16 cellular contexts compared by ENCODE assay signal in genomic region chr4:121728798-121729226, GRCh38. TPM values are rescaled to one million over a fixed set of nuclear protein-coding genes. Genes with fewer than 3 reads are reported as not detected.
DNase-seq lines count a peak whose midpoint lies in the region; ATAC-seq and TF ChIP-seq lines count a peak whose summit lies in the region.
"Had no signal": no experiment of that assay in that cellular context is flagged by ENCODE, and none has a peak within 500 bp of the region (broad histone marks: within the 10 kb centered on the region; RNA-seq: fewer than 3 reads in every experiment).

No MANE protein-coding gene starts in this region.

- intact Hi-C loops in Calu3 (cut with micrococcal nuclease; ENCODE audit: unreplicated experiment), result loop anchor here (5.0 kb wide), 1 partner anchor 72 kb away; no protein-coding TSS in a partner anchor

- no peaks in the 10 kb centered on the region for H3K4me1 ChIP-seq in hepatocyte (ENCODE audit: insufficient read depth)

- H3K27ac Mint-ChIP-seq in chondrocyte (ENCODE audit: unreplicated experiment), result peak overlapping the region; percentile 4
- no peak overlapping the region for H3K27ac Mint-ChIP-seq in Calu3 (ENCODE audit: unreplicated experiment)
- H3K27ac Mint-ChIP-seq: activated CD8-positive, alpha-beta T cell treated with anti-CD3 and anti-CD28 coated beads, Interleukin-2, amount 10 ng/mL, durations not matched to agents 7 days and 5 days; H9; stimulated activated naive B cell treated with anti-CD40 and anti-IgM and Interleukin-4, amounts not matched to agents 10 μg/mL and 1 μg/mL and 100 μg/mL, for 72 hours had no signal

- no peaks in the 10 kb centered on the region for H4K20me1 ChIP-seq in hepatocyte (ENCODE audit: insufficient read depth, poor library complexity, severe bottlenecking)

- ATAC-seq in HG03442 (IDR thresholded peaks at IDR 0.05; ENCODE audit: unreplicated experiment), result no peak
- ATAC-seq: activated CD8-positive, alpha-beta T cell treated with anti-CD3 and anti-CD28 coated beads, Interleukin-2, amount 10 ng/mL, durations not matched to agents 7 days and 5 days; stimulated activated naive B cell treated with anti-CD40 and anti-IgM and Interleukin-4, amounts not matched to agents 10 μg/mL and 1 μg/mL and 100 μg/mL, for 72 hours had no signal

- no peak overlapping the region for H3K27ac ChIP-seq in hepatocyte

- H3K27me3 ChIP-seq in hepatocyte, result no peaks in the 10 kb centered on the region

- no peak overlapping the region for H2AFZ ChIP-seq in hepatocyte

- no peaks in the 10 kb centered on the region for H3K27me3 Mint-ChIP-seq in chondrocyte (ENCODE audit: low read depth)
- H3K27me3 Mint-ChIP-seq in Calu3 (ENCODE audit: unreplicated experiment), result no peaks in the 10 kb centered on the region

- no peaks in the 10 kb centered on the region for H3K79me2 ChIP-seq in hepatocyte

- CTCF ChIA-PET in Calu3 (lab: Charles Lee), result no interaction called here

- no peak overlapping the region for H3K4me3 Mint-ChIP-seq in chondrocyte (ENCODE audit: unreplicated experiment)
- no peak overlapping the region for H3K4me3 Mint-ChIP-seq in Calu3 (ENCODE audit: low read depth, unreplicated experiment)
- H3K4me3 Mint-ChIP-seq: activated CD8-positive, alpha-beta T cell treated with anti-CD3 and anti-CD28 coated beads, Interleukin-2, amount 10 ng/mL, durations not matched to agents 7 days and 5 days; H9; stimulated activated naive B cell treated with anti-CD40 and anti-IgM and Interleukin-4, amounts not matched to agents 10 μg/mL and 1 μg/mL and 100 μg/mL, for 72 hours had no signal

- H3K4me1 Mint-ChIP-seq in chondrocyte (ENCODE audit: low read depth), result peaks cover 25% of the 10 kb centered on the region
- peaks cover 8% of the 10 kb centered on the region for H3K4me1 Mint-ChIP-seq in Calu3 (ENCODE audit: low read depth, unreplicated experiment)
- H3K4me1 Mint-ChIP-seq: stimulated activated naive B cell treated with anti-CD40 and anti-IgM and Interleukin-4, amounts not matched to agents 10 μg/mL and 1 μg/mL and 100 μg/mL, for 72 hours had no signal

- 76% methylated on average over 3 of the region's 3 CpGs for WGBS in hepatocyte (ENCODE audit: low lambda C conversion rate, missing lambda C conversion rate)

- H3K36me3 Mint-ChIP-seq in chondrocyte (ENCODE audit: low read depth), result no peaks in the 10 kb centered on the region
- no peaks in the 10 kb centered on the region for H3K36me3 Mint-ChIP-seq in Calu3 (ENCODE audit: insufficient read depth, unreplicated experiment)
- H3K36me3 Mint-ChIP-seq: stimulated activated naive B cell treated with anti-CD40 and anti-IgM and Interleukin-4, amounts not matched to agents 10 μg/mL and 1 μg/mL and 100 μg/mL, for 72 hours had no signal

- H3K4me3 ChIP-seq in hepatocyte, result no peak overlapping the region
- H3K4me3 ChIP-seq: lung had no signal

- no peaks in the 10 kb centered on the region for H3K36me3 ChIP-seq in hepatocyte (replicated peaks; ENCODE audit: insufficient read depth, low read depth)

- no peak overlapping the region for H3K4me2 ChIP-seq in hepatocyte

- TF ChIP-seq CTCF in chondrocyte (IDR thresholded peaks at IDR 0.05) (no peak), Calu3 (IDR thresholded peaks at IDR 0.05; ENCODE audit: unreplicated experiment) (no peak), hepatocyte (IDR thresholded peaks at IDR 0.05; ENCODE audit: poor library complexity) (no peak)

- no peaks in the 10 kb centered on the region for H3K9me3 ChIP-seq in hepatocyte (ENCODE audit: low read depth)

- H3K9me2 ChIP-seq in hepatocyte (replicated peaks; ENCODE audit: insufficient read depth), result no peaks in the 10 kb centered on the region

- BruUV-seq in Calu3 (replicated peaks; lab: Mats Ljungman, UMichigan), result no TSS peak

- DNase-seq in EL, result peak; percentile 88
- DNase-seq in NCI-H226, result peak; percentile 69
- no peak for DNase-seq in chondrocyte (ENCODE audit: low spot score)
- peak; percentile 67 for DNase-seq in non-pigmented ciliary epithelial cell (ENCODE audit: low read depth)
- no peak for DNase-seq in Calu3
- no peak for DNase-seq in SHP77 (lab: John Stamatoyannopoulos, UW)
- no peak for DNase-seq in hepatocyte (ENCODE audit: low spot score)
- DNase-seq: activated CD8-positive, alpha-beta T cell treated with anti-CD3 and anti-CD28 coated beads, Interleukin-2, amount 10 ng/mL, durations not matched to agents 7 days and 5 days; activated naive CD4-positive, alpha-beta T cell treated with Interleukin-2 at 50 U/mL for 16 hours; COR-L47; H9; Karpas-422; NCI-H2107; stimulated activated naive B cell treated with anti-CD40 and anti-IgM and Interleukin-4, amounts not matched to agents 10 μg/mL and 1 μg/mL and 100 μg/mL, for 72 hours had no signal

- H3K9me3 Mint-ChIP-seq in chondrocyte (ENCODE audit: low read depth) (no peaks in the 10 kb centered on the region), Calu3 (ENCODE audit: low read depth, unreplicated experiment) (no peaks in the 10 kb centered on the region)
- H3K9me3 Mint-ChIP-seq: stimulated activated naive B cell treated with anti-CD40 and anti-IgM and Interleukin-4, amounts not matched to agents 10 μg/mL and 1 μg/mL and 100 μg/mL, for 72 hours had no signal

RNA-seq across cellular contexts. Expression of gene ANXA5, which starts 32.0 kb away (rescaled TPM):
- total RNA-seq in chondrocyte, result 585 to 828 TPM (median 589 TPM) in 3 replicates
- total RNA-seq in Calu3 (2022), result 246 and 273 TPM in 2 replicates
- total RNA-seq in hepatocyte, result 505 and 508 TPM in 2 replicates
- 692 and 718 TPM in 2 replicates for polyA plus RNA-seq in hepatocyte

RNA-seq across cellular contexts. Expression of gene SMIM43, which starts 36.2 kb away (rescaled TPM):
- total RNA-seq in chondrocyte (0.34 TPM in 1 of 3 replicates, not detected in the others), Calu3 (2022) (not detected in 2 replicates), hepatocyte (0.08 TPM in 1 of 2 replicates, not detected in the other)
- polyA plus RNA-seq in hepatocyte, result 0.95 TPM in 1 of 2 replicates, not detected in the other
- total RNA-seq: activated CD8-positive, alpha-beta T cell treated with anti-CD3 and anti-CD28 coated beads, Interleukin-2, amount 10 ng/mL, durations not matched to agents 7 days and 5 days had no signal

Comparison
In these comparisons a context has a peak if more than half of its experiments do, and no peak if none do; other contexts are left out.
1. DNase-seq: peak in EL (single experiment), NCI-H226 (single experiment) and non-pigmented ciliary epithelial cell (single experiment); none in chondrocyte (single experiment), Calu3 (single experiment), SHP77 (0 of 2) and hepatocyte (single experiment).